25 cellular contexts compared by ENCODE assay signal in genomic region chr3:31157893-31158620, GRCh38.
A peak's percentile ranks its signal among the peaks of the same experiment; 100 is the strongest.
DNase-seq lines count a peak whose midpoint lies in the region; ATAC-seq and TF ChIP-seq lines count a peak whose summit lies in the region.
"Had no signal": no experiment of that assay in that cellular context is flagged by ENCODE, and none has a peak within 500 bp of the region (broad histone marks: within the 10 kb centered on the region; RNA-seq: fewer than 3 reads in every experiment).

No MANE protein-coding gene starts in this region.

- H3K27ac Mint-ChIP-seq in HFFc6 (no peak overlapping the region), natural killer cell (no peak overlapping the region)
- H3K27ac Mint-ChIP-seq: activated CD4-positive, alpha-beta memory T cell treated with anti-CD3 and anti-CD28 coated beads for 36 hours; activated naive CD4-positive, alpha-beta T cell treated with anti-CD3 and anti-CD28 coated beads, Interleukin-2, amount 10 ng/mL, durations not matched to agents 7 days and 5 days; IgD-negative memory B cell; nephron; WTC11 had no signal

- H3K36me3 Mint-ChIP-seq in HFFc6 (ENCODE audit: low read depth): no peaks in the 10 kb centered on the region
- no peaks in the 10 kb centered on the region for H3K36me3 Mint-ChIP-seq in natural killer cell
- H3K36me3 Mint-ChIP-seq: activated CD4-positive, alpha-beta memory T cell treated with anti-CD3 and anti-CD28 coated beads for 36 hours; activated naive CD4-positive, alpha-beta T cell treated with anti-CD3 and anti-CD28 coated beads, Interleukin-2, amount 10 ng/mL, durations not matched to agents 7 days and 5 days; IgD-negative memory B cell; WTC11 had no signal

- peak; percentile 15 for DNase-seq in COLO668 (lab: John Stamatoyannopoulos, UW; ENCODE audit: unreplicated experiment)
- DNase-seq in HFFc6: peak; percentile 60
- DNase-seq in amniotic epithelial cell (ENCODE audit: low read depth): peak; percentile 12
- peak; percentile 40 for DNase-seq in left kidney (ENCODE audit: low read depth, low spot score)
- DNase-seq in ascending aorta (ENCODE audit: low spot score in 2 of 2): no peak
- no peak for DNase-seq in thyroid gland
- DNase-seq in natural killer cell: no peak
- DNase-seq: activated CD4-positive, alpha-beta memory T cell treated with anti-CD3 and anti-CD28 coated beads for 36 hours; activated naive CD4-positive, alpha-beta T cell treated with anti-CD3 and anti-CD28 coated beads, Interleukin-2, amount 10 ng/mL, durations not matched to agents 7 days and 5 days; GF-D8; hypothalamus; kidney glomerular epithelial cell; mesendoderm; NCI-H2081; NCI-H774; PC-9; posterior cingulate gyrus; stomach; upper lobe of right lung had no signal

- H3K9me3 Mint-ChIP-seq in HFFc6 (no peaks in the 10 kb centered on the region), natural killer cell (no peaks in the 10 kb centered on the region)
- H3K9me3 Mint-ChIP-seq: activated CD4-positive, alpha-beta memory T cell treated with anti-CD3 and anti-CD28 coated beads for 36 hours; activated naive CD4-positive, alpha-beta T cell treated with anti-CD3 and anti-CD28 coated beads, Interleukin-2, amount 10 ng/mL, durations not matched to agents 7 days and 5 days; IgD-negative memory B cell; nephron; WTC11 had no signal

- H3K36me3 ChIP-seq in ascending aorta (no peaks in the 10 kb centered on the region), thyroid gland (no peaks in the 10 kb centered on the region)
- H3K36me3 ChIP-seq: SJSA1, stomach, upper lobe of right lung had no signal

- H3K27me3 Mint-ChIP-seq in HFFc6 (ENCODE audit: insufficient read depth): no peaks in the 10 kb centered on the region
- H3K27me3 Mint-ChIP-seq in natural killer cell (ENCODE audit: low read depth in 2 of 2): no peaks in the 10 kb centered on the region
- H3K27me3 Mint-ChIP-seq: activated CD4-positive, alpha-beta memory T cell treated with anti-CD3 and anti-CD28 coated beads for 36 hours; activated naive CD4-positive, alpha-beta T cell treated with anti-CD3 and anti-CD28 coated beads, Interleukin-2, amount 10 ng/mL, durations not matched to agents 7 days and 5 days; IgD-negative memory B cell had no signal

- H3K27ac ChIP-seq in ascending aorta (no peak overlapping the region), thyroid gland (no peak overlapping the region)
- H3K27ac ChIP-seq: PC-9, SJSA1, stomach, upper lobe of right lung had no signal

- no peaks in the 10 kb centered on the region for H3K4me1 ChIP-seq in ascending aorta
- no peaks in the 10 kb centered on the region for H3K4me1 ChIP-seq in thyroid gland
- H3K4me1 ChIP-seq: SJSA1, stomach, upper lobe of right lung had no signal

- H3K9me3 ChIP-seq in ascending aorta: no peaks in the 10 kb centered on the region
- H3K9me3 ChIP-seq in thyroid gland: no peaks in the 10 kb centered on the region
- H3K9me3 ChIP-seq: SJSA1, stomach, upper lobe of right lung had no signal

- H3K4me1 Mint-ChIP-seq in HFFc6 (ENCODE audit: low read depth) (peaks cover 27% of the 10 kb centered on the region), natural killer cell (peaks cover 6 to 7% of the 10 kb centered on the region in 2 donors)
- H3K4me1 Mint-ChIP-seq: nephron, WTC11 had no signal

- no peak overlapping the region for H3K4me3 Mint-ChIP-seq in HFFc6
- H3K4me3 Mint-ChIP-seq in natural killer cell: no peak overlapping the region
- H3K4me3 Mint-ChIP-seq: activated CD4-positive, alpha-beta memory T cell treated with anti-CD3 and anti-CD28 coated beads for 36 hours; nephron; WTC11 had no signal

- intact Hi-C loops in ascending aorta (cut with DNase I) (no loop called here), thyroid gland (cut with DNase I) (no loop called here), natural killer cell (cut with micrococcal nuclease) (no loop called here)

- 95 to 98% methylated on average over 3 of the region's 3 CpGs for WGBS in thyroid gland, 2 donors

- no peak for TF ChIP-seq POLR2A in thyroid gland (IDR thresholded peaks at IDR 0.05)

- TF ChIP-seq CTCF in HFFc6 (IDR thresholded peaks at IDR 0.05) (no peak), ascending aorta (IDR thresholded peaks at IDR 0.05) (no peak), thyroid gland (IDR thresholded peaks at IDR 0.05) (no peak), natural killer cell (IDR thresholded peaks at IDR 0.05) (no peak)

- ATAC-seq in natural killer cell: no peak
- ATAC-seq in GM21423 (IDR thresholded peaks at IDR 0.05; ENCODE audit: unreplicated experiment): no peak
- ATAC-seq: WTC11 had no signal

- H3K4me3 ChIP-seq in ascending aorta (no peak overlapping the region), thyroid gland (replicated peaks in 1 of 3) (no peak overlapping the region)
- H3K4me3 ChIP-seq: GM12878, PC-9, SJSA1, stomach had no signal

- H3K27me3 ChIP-seq in ascending aorta (no peaks in the 10 kb centered on the region), thyroid gland (no peaks in the 10 kb centered on the region)
- H3K27me3 ChIP-seq: SJSA1, stomach, upper lobe of right lung had no signal

Comparison
In these comparisons a context has a peak if more than half of its experiments do, and no peak if none do; other contexts are left out.
1. DNase-seq: peak in COLO668 (single experiment), HFFc6 (single experiment), amniotic epithelial cell (single experiment) and left kidney (single experiment); none in ascending aorta (0 of 2), thyroid gland (0 of 2) and natural killer cell (single experiment).